20 cellular contexts compared by ENCODE assay signal in genomic region chr10:275680-276079, GRCh38.
"Had no signal": no experiment of that assay in that cellular context is flagged by ENCODE, and none has a peak within 500 bp of the region (broad histone marks: within the 10 kb centered on the region; RNA-seq: fewer than 3 reads in every experiment).

No MANE protein-coding gene starts in this region.

- H3K4me3 ChIP-seq: MG63, SJSA1, SK-N-MC had no signal

- H3K4me1 ChIP-seq: SJSA1 had no signal

- H3K27ac ChIP-seq: HL-60, SJSA1, SK-N-MC had no signal

- H3K36me3 ChIP-seq: MG63 had no signal

- H3K27me3 ChIP-seq: MG63, SJSA1 had no signal

- DNase-seq: KBM-7, MG63, NCI-H1092, NCI-H1105 treated with DMSO at 0.1 percent for 48 hours, NCI-H1417 treated with DMSO at 0.1 percent for 48 hours, NCI-H146, NCI-H1694 treated with DMSO at 0.1 percent for 48 hours, NCI-H1930, NCI-H2081, NCI-H2107, NCI-H2227 treated with DMSO at 0.1 percent for 48 hours, NCI-H524, NCI-H69, NCI-H774, Right ventricle myocardium superior, RPMI8226, SIG-M5 had no signal

- H3K9me3 ChIP-seq: MG63, SJSA1 had no signal
